ENCODE assay signal across 8 cellular contexts in genomic region chr7:135877799-135878198, GRCh38.
A peak's percentile ranks its signal among the peaks of the same experiment; 100 is the strongest.
DNase-seq lines count a peak whose midpoint lies in the region; ATAC-seq and TF ChIP-seq lines count a peak whose summit lies in the region.

No MANE protein-coding gene starts in this region.

- H4K20me1 ChIP-seq in neural progenitor cell (ENCODE audit: low read depth): no peaks in the 10 kb centered on the region

- H3K4ac ChIP-seq in mesenchymal stem cell (ENCODE audit: low read depth in 1 of 2, low read length in 2 of 2): no peak overlapping the region

- H3K9me3 Mint-ChIP-seq in naive thymus-derived CD8-positive, alpha-beta T cell: peaks cover 0 to 5% (median 0%) of the 10 kb centered on the region in 9 donors
- peaks cover 5% of the 10 kb centered on the region for H3K9me3 Mint-ChIP-seq in neural progenitor cell

- H3K4me1 Mint-ChIP-seq in naive thymus-derived CD8-positive, alpha-beta T cell: no peaks in the 10 kb centered on the region
- no peaks in the 10 kb centered on the region for H3K4me1 Mint-ChIP-seq in neural progenitor cell

- H3K27me3 ChIP-seq in mesenchymal stem cell (ENCODE audit: control insufficient read depth in 1 of 2, insufficient read depth in 1 of 2, low read length in 2 of 2) (peaks cover 3 to 4% of the 10 kb centered on the region in 2 experiments), neural progenitor cell (no peaks in the 10 kb centered on the region)

- TF ChIP-seq CTCF in VCaP (conservative IDR thresholded peaks at IDR 0.05): no peak
- TF ChIP-seq CTCF in neural progenitor cell (IDR thresholded peaks at IDR 0.05): no peak

- no peaks in the 10 kb centered on the region for H3K79me1 ChIP-seq in mesenchymal stem cell (replicated peaks; ENCODE audit: low read length, poor library complexity, severe bottlenecking)

- ATAC-seq in GM18520 (IDR thresholded peaks at IDR 0.05; ENCODE audit: unreplicated experiment): peak; percentile 58
- peak; percentile 88 for ATAC-seq in HG03520 (IDR thresholded peaks at IDR 0.05; ENCODE audit: unreplicated experiment)
- no peak for ATAC-seq in GM21447 (IDR thresholded peaks at IDR 0.05; ENCODE audit: unreplicated experiment)
- no peak for ATAC-seq in naive thymus-derived CD8-positive, alpha-beta T cell
- ATAC-seq in GM21737 (IDR thresholded peaks at IDR 0.05; ENCODE audit: unreplicated experiment): no peak

- H4K8ac ChIP-seq in mesenchymal stem cell (ENCODE audit: low read length): no peak overlapping the region

- DNase-seq in mesenchymal stem cell: peak; percentile 44
- DNase-seq in naive thymus-derived CD8-positive, alpha-beta T cell: no peak
- DNase-seq in neural progenitor cell (ENCODE audit: low spot score): no peak

- no peak overlapping the region for H2BK120ac ChIP-seq in mesenchymal stem cell (ENCODE audit: low read depth, low read length)

- H3K4me1 ChIP-seq in mesenchymal stem cell (ENCODE audit: control insufficient read depth, insufficient read depth, low read depth, low read length): no peaks in the 10 kb centered on the region
- H3K4me1 ChIP-seq in neural progenitor cell: no peaks in the 10 kb centered on the region

- H2AFZ ChIP-seq in mesenchymal stem cell (ENCODE audit: low read depth, low read length) (no peak overlapping the region), neural progenitor cell (replicated peaks) (no peak overlapping the region)

- H2BK5ac ChIP-seq in mesenchymal stem cell (ENCODE audit: low read depth, low read length, poor library complexity, severe bottlenecking): no peak overlapping the region

- H3K18ac ChIP-seq in mesenchymal stem cell (ENCODE audit: low read depth in 1 of 2, low read length in 2 of 2): no peak overlapping the region

- no peaks in the 10 kb centered on the region for H3K79me2 ChIP-seq in neural progenitor cell (ENCODE audit: low read depth)

- no peak overlapping the region for H2AK5ac ChIP-seq in mesenchymal stem cell (ENCODE audit: low read length, severe bottlenecking)

- peaks cover 0 to 8% (median 6%) of the 10 kb centered on the region in 5 donors for H3K27me3 Mint-ChIP-seq in naive thymus-derived CD8-positive, alpha-beta T cell
- no peaks in the 10 kb centered on the region for H3K27me3 Mint-ChIP-seq in neural progenitor cell (ENCODE audit: insufficient read depth, low read depth)

- H3K27ac ChIP-seq in VCaP: peak overlapping the region; percentile 31; the same call in 1 of the 2 replicates
- no peak overlapping the region for H3K27ac ChIP-seq in mesenchymal stem cell (ENCODE audit: low read length, poor library complexity, severe bottlenecking)
- no peak overlapping the region for H3K27ac ChIP-seq in neural progenitor cell

- no peak overlapping the region for H3K9ac ChIP-seq in mesenchymal stem cell (ENCODE audit: low read length)
- H3K9ac ChIP-seq in neural progenitor cell: no peak overlapping the region

- H3F3A ChIP-seq in neural progenitor cell (ENCODE audit: low read depth): no peaks in the 10 kb centered on the region

- H3K14ac ChIP-seq in mesenchymal stem cell (ENCODE audit: low read length in 2 of 2): no peak overlapping the region

- H2BK15ac ChIP-seq in mesenchymal stem cell (ENCODE audit: low read depth, poor library complexity, severe bottlenecking): no peak overlapping the region

- H3K4me3 Mint-ChIP-seq in naive thymus-derived CD8-positive, alpha-beta T cell: no peak overlapping the region
- H3K4me3 Mint-ChIP-seq in neural progenitor cell: no peak overlapping the region

- H3K36me3 ChIP-seq in mesenchymal stem cell (ENCODE audit: control insufficient read depth in 1 of 2, insufficient read depth in 2 of 2, low read depth in 1 of 2, low read length in 2 of 2): no peaks in the 10 kb centered on the region
- H3K36me3 ChIP-seq in neural progenitor cell: no peaks in the 10 kb centered on the region

- H3K4me2 ChIP-seq in mesenchymal stem cell (ENCODE audit: low read length, poor library complexity, severe bottlenecking) (no peak overlapping the region), neural progenitor cell (no peak overlapping the region)

- H3K27ac Mint-ChIP-seq in naive thymus-derived CD8-positive, alpha-beta T cell: no peak overlapping the region
- no peak overlapping the region for H3K27ac Mint-ChIP-seq in neural progenitor cell

- no peaks in the 10 kb centered on the region for H3K9me3 ChIP-seq in mesenchymal stem cell (ENCODE audit: control insufficient read depth, low read length)
- no peaks in the 10 kb centered on the region for H3K9me3 ChIP-seq in neural progenitor cell (ENCODE audit: low read depth)

- WGBS in mesenchymal stem cell: 61% methylated on average over 5 of the region's 5 CpGs

- H3K36me3 Mint-ChIP-seq in naive thymus-derived CD8-positive, alpha-beta T cell: peaks cover 0 to 5% (median 0%) of the 10 kb centered on the region in 3 donors
- H3K36me3 Mint-ChIP-seq in neural progenitor cell: no peaks in the 10 kb centered on the region

- no peak overlapping the region for H2BK12ac ChIP-seq in mesenchymal stem cell (ENCODE audit: low read length in 2 of 2)

- H4K91ac ChIP-seq in mesenchymal stem cell (ENCODE audit: low read length): no peak overlapping the region

- H3K4me3 ChIP-seq in mesenchymal stem cell (ENCODE audit: insufficient read depth in 1 of 2, low read depth in 1 of 2, low read length in 2 of 2) (no peak overlapping the region), neural progenitor cell (no peak overlapping the region)

- no peak overlapping the region for H3K23ac ChIP-seq in mesenchymal stem cell (ENCODE audit: low read length in 2 of 2)

- POLR2A ChIA-PET in naive thymus-derived CD8-positive, alpha-beta T cell (lab: Charles Lee): no interaction called here

Comparison
In these comparisons a context has a peak if more than half of its experiments do, and no peak if none do; other contexts are left out.
1. ATAC-seq: peak in GM18520 (single experiment) and HG03520 (single experiment); none in GM21447 (single experiment), naive thymus-derived CD8-positive, alpha-beta T cell (0 of 2) and GM21737 (single experiment).